8 cellular contexts compared by ENCODE assay signal in the genomic region with DNA sequence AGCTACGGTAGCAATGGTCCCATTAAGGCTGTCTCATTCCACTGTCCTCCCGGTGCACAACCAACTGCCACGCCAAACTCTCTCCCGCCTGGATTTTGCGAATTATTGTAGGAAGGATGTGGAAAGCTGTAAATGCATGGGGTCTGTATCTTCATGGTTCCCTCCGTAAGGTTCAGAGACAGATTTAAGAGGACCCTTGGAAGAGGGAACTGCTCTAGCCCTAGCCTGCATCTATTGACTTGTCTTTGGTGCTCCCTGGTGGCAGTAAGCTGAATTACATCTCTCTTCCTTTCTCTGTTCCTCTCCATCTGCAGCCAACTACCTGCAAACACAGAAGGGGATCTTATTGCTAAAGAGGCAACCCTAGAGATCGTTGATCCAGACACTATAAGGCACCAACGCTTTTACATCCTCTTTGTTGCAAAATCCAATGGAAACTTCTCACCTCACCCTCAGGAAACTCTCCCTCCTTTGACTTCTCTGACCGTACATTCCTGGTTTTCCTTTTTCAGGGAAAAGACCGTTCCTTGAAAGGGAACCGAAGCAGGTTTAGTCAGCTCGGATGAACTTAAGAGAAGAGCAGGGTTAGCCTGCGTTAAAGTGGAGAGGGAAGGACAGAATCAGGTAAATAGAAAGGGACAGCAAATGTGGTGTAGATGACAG. TPM values are rescaled to one million over a fixed set of nuclear protein-coding genes. Genes with fewer than 3 reads are reported as not detected.
DNase-seq lines count a peak whose midpoint lies in the region; ATAC-seq and TF ChIP-seq lines count a peak whose summit lies in the region.

No MANE protein-coding gene starts in this region.

- DNase-seq in NT2/D1 (ENCODE audit: low read depth, low spot score) (peak; percentile 22), natural killer cell (peak; percentile 22), type B pancreatic cell (ENCODE audit: extremely low spot score, unreplicated experiment) (no peak)
- DNase-seq in activated CD8-positive, alpha-beta memory T cell treated with anti-CD3 and anti-CD28 coated beads, Interleukin-2, amount 50 U/mL, for 4 hours, result peak; percentile 61

- intact Hi-C loops in natural killer cell (cut with micrococcal nuclease), result loop anchor here (1.0 to 10.0 kb wide), 5 partner anchors 149 to 1452 kb away; no protein-coding TSS in a partner anchor

- H3K4me2 ChIP-seq in BLaER1 treated with 17β-estradiol and CSF1 and Interleukin-3, amounts not matched to agents 10 nM and 100 nM, result peak overlapping the region in 7 of 11 experiments; percentile 75 to 84 (median 79); a peak in 9 of 22 replicates

- H3K36me3 ChIP-seq in BLaER1 treated with 17β-estradiol and CSF1 and Interleukin-3, amounts not matched to agents 10 nM and 100 nM, result no peaks in the 10 kb centered on the region
- H3K36me3 ChIP-seq in NT2/D1 (ENCODE audit: insufficient read depth, insufficient read length, low read length), result no peaks in the 10 kb centered on the region

- no peaks in the 10 kb centered on the region for H4K20me1 ChIP-seq in BLaER1 treated with 17β-estradiol and CSF1 and Interleukin-3, amounts not matched to agents 10 nM and 100 nM

- H3K4me1 ChIP-seq in BLaER1 treated with 17β-estradiol and CSF1 and Interleukin-3, amounts not matched to agents 10 nM and 100 nM, result peaks cover 12 to 53% (median 45%) of the 10 kb centered on the region in 10 experiments; a peak in 19 of 20 replicates
- no peaks in the 10 kb centered on the region for H3K4me1 ChIP-seq in NT2/D1 (ENCODE audit: insufficient read depth, insufficient read length)

- H3K27me3 Mint-ChIP-seq in natural killer cell (ENCODE audit: low read depth in 2 of 2) (peaks cover 25 to 53% of the 10 kb centered on the region in 2 donors), type B pancreatic cell (peaks cover 65% of the 10 kb centered on the region)

- peak overlapping the region in 4 of 11 experiments; percentile 54 to 82 (median 78); a peak in 7 of 22 replicates for H3K27ac ChIP-seq in BLaER1 treated with 17β-estradiol and CSF1 and Interleukin-3, amounts not matched to agents 10 nM and 100 nM

- H3K27ac Mint-ChIP-seq in natural killer cell, result no peak overlapping the region
- H3K27ac Mint-ChIP-seq in type B pancreatic cell, result no peak overlapping the region

- H3K4me3 ChIP-seq in BLaER1 treated with 17β-estradiol and CSF1 and Interleukin-3, amounts not matched to agents 10 nM and 100 nM, result no peak overlapping the region
- H3K4me3 ChIP-seq in NT2/D1 (ENCODE audit: insufficient read length, low read depth), result no peak overlapping the region

- peak overlapping the region in 1 of 11 experiments; percentile 7; a peak in 1 of 22 replicates for H3K9ac ChIP-seq in BLaER1 treated with 17β-estradiol and CSF1 and Interleukin-3, amounts not matched to agents 10 nM and 100 nM
- H3K9ac ChIP-seq in NT2/D1 (ENCODE audit: insufficient read length, low read depth), result no peak overlapping the region

- H3K9me3 Mint-ChIP-seq in natural killer cell, result no peaks in the 10 kb centered on the region
- no peaks in the 10 kb centered on the region for H3K9me3 Mint-ChIP-seq in type B pancreatic cell

- H3K4me1 Mint-ChIP-seq in natural killer cell (peaks cover 11 to 18% of the 10 kb centered on the region in 2 donors), type B pancreatic cell (ENCODE audit: unreplicated experiment) (peaks cover 10% of the 10 kb centered on the region)

- H3K4me3 Mint-ChIP-seq in natural killer cell (no peak overlapping the region), type B pancreatic cell (peak overlapping the region; percentile 53)

- H3K36me3 Mint-ChIP-seq in natural killer cell (no peaks in the 10 kb centered on the region), type B pancreatic cell (no peaks in the 10 kb centered on the region)

- TF ChIP-seq CTCF in natural killer cell (IDR thresholded peaks at IDR 0.05), result peak; percentile 93
- TF ChIP-seq CTCF in type B pancreatic cell (conservative IDR thresholded peaks at IDR 0.05), result peak; percentile 89

- ATAC-seq in GM19023 (IDR thresholded peaks at IDR 0.05; ENCODE audit: unreplicated experiment) (peak; percentile 78), HG03565 (IDR thresholded peaks at IDR 0.05; ENCODE audit: unreplicated experiment) (peak; percentile 78), esophagus mucosa (peak; percentile 65), natural killer cell (peak; percentile 67 to 84 (median 75))

- H3K27me3 ChIP-seq in BLaER1 treated with 17β-estradiol and CSF1 and Interleukin-3, amounts not matched to agents 10 nM and 100 nM, result no peaks in the 10 kb centered on the region
- H3K27me3 ChIP-seq in NT2/D1 (ENCODE audit: insufficient read depth, insufficient read length), result peaks cover 20% of the 10 kb centered on the region

- 0 out of 22 replicates have a peak, but pooled peaks cover 0 to 2% (median 0%) of the 10 kb centered on the region in 11 experiments for H3K9me3 ChIP-seq in BLaER1 treated with 17β-estradiol and CSF1 and Interleukin-3, amounts not matched to agents 10 nM and 100 nM (replicated peaks in 1 of 11)
- H3K9me3 ChIP-seq in NT2/D1 (ENCODE audit: insufficient read depth, low read length), result no peaks in the 10 kb centered on the region

RNA-seq across cellular contexts. Expression of a gene that starts 11.9 kb away (rescaled TPM):
- not detected for total RNA-seq in esophagus mucosa
- total RNA-seq in natural killer cell, result not detected
- total RNA-seq in type B pancreatic cell (ENCODE audit: low replicate concordance), result 0.45 and 2.3 TPM in 2 replicates
